ENCODE assay signal across 10 cellular contexts in genomic region chr16:4514606-4515005, GRCh38. TPM values are rescaled to one million over a fixed set of nuclear protein-coding genes. Genes with fewer than 3 reads are reported as not detected.
DNase-seq lines count a peak whose midpoint lies in the region; ATAC-seq and TF ChIP-seq lines count a peak whose summit lies in the region.
"Had no signal": no experiment of that assay in that cellular context is flagged by ENCODE, and none has a peak within 500 bp of the region (broad histone marks: within the 10 kb centered on the region; RNA-seq: fewer than 3 reads in every experiment).

No MANE protein-coding gene starts in this region.

- no peaks in the 10 kb centered on the region for H3K27me3 ChIP-seq in OCI-LY3 (ENCODE audit: low read depth, low read length)
- no peaks in the 10 kb centered on the region for H3K27me3 ChIP-seq in effector memory CD4-positive, alpha-beta T cell (replicated peaks; ENCODE audit: control insufficient read depth, insufficient read depth, low read length, poor library complexity, severe bottlenecking)
- H3K27me3 ChIP-seq in neuronal stem cell (ENCODE audit: control insufficient read depth in 3 of 3, insufficient read depth in 3 of 3, low read depth in 1 of 3, low read length in 3 of 3): no peaks in the 10 kb centered on the region

- H4K20me1 ChIP-seq in OCI-LY3 (ENCODE audit: insufficient read depth, low read length): peaks cover 10% of the 10 kb centered on the region; the same call in 1 of the 2 replicates

- no peak overlapping the region for H4K8ac ChIP-seq in neuronal stem cell (ENCODE audit: low read depth, low read length)

- H3K4me3 Mint-ChIP-seq in CD14-positive monocyte (peak overlapping the region; percentile 63 to 81), progenitor cell of endocrine pancreas (ENCODE audit: low read depth) (no peak overlapping the region), Calu3 (ENCODE audit: low read depth, unreplicated experiment) (no peak overlapping the region)

- no peak overlapping the region for H3K18ac ChIP-seq in neuronal stem cell (ENCODE audit: low read length)

- H4K91ac ChIP-seq in neuronal stem cell (ENCODE audit: low read depth, low read length, poor library complexity): no peak overlapping the region

- no peak for DNase-seq in CD14-positive monocyte (ENCODE audit: low spot score)
- DNase-seq in effector memory CD4-positive, alpha-beta T cell: no peak
- DNase-seq in neuronal stem cell (ENCODE audit: low spot score): no peak
- no peak for DNase-seq in GM19240 (ENCODE audit: insufficient read length, low spot score)
- DNase-seq in progenitor cell of endocrine pancreas (ENCODE audit: low spot score, unreplicated experiment): no peak
- DNase-seq in Calu3: no peak

- H3K36me3 ChIP-seq in OCI-LY3 (replicated peaks; ENCODE audit: low read depth, low read length) (peaks cover 20% of the 10 kb centered on the region), neuronal stem cell (replicated peaks in 1 of 2; ENCODE audit: control insufficient read depth in 2 of 2, insufficient read depth in 2 of 2, low read length in 2 of 2) (peaks cover 26 to 48% of the 10 kb centered on the region in 2 donors)
- H3K36me3 ChIP-seq in effector memory CD4-positive, alpha-beta T cell (ENCODE audit: control insufficient read depth, insufficient read depth, low read length): peaks cover 36% of the 10 kb centered on the region

- ATAC-seq in GM18505 (IDR thresholded peaks at IDR 0.05; ENCODE audit: unreplicated experiment): no peak

- H3K27me3 Mint-ChIP-seq in CD14-positive monocyte (ENCODE audit: low read depth in 3 of 3) (peaks cover 0 to 1% (median 0%) of the 10 kb centered on the region in 3 donors), progenitor cell of endocrine pancreas (no peaks in the 10 kb centered on the region), Calu3 (ENCODE audit: unreplicated experiment) (no peaks in the 10 kb centered on the region)

- no peak for TF ChIP-seq POLR2A in GM18505 (IDR thresholded peaks at IDR 0.05; ENCODE audit: borderline replicate concordance, extremely low read depth, insufficient read depth, insufficient read length)

- no peak overlapping the region for H3K14ac ChIP-seq in neuronal stem cell (ENCODE audit: low read length)

- TF ChIP-seq CTCF in CD14-positive monocyte (IDR thresholded peaks at IDR 0.05): no peak
- TF ChIP-seq CTCF in OCI-LY3 (IDR thresholded peaks at IDR 0.05; ENCODE audit: low read depth, low read length): no peak
- TF ChIP-seq CTCF in progenitor cell of endocrine pancreas (IDR thresholded peaks at IDR 0.05; ENCODE audit: unreplicated experiment): no peak
- TF ChIP-seq CTCF in Calu3 (IDR thresholded peaks at IDR 0.05; ENCODE audit: unreplicated experiment): no peak

- H3K9me3 Mint-ChIP-seq in CD14-positive monocyte (peaks cover 0 to 1% (median 0%) of the 10 kb centered on the region in 7 donors), progenitor cell of endocrine pancreas (ENCODE audit: low read depth) (no peaks in the 10 kb centered on the region), Calu3 (ENCODE audit: low read depth, unreplicated experiment) (no peaks in the 10 kb centered on the region)

- H3K4me2 ChIP-seq in OCI-LY3 (ENCODE audit: low read length): peak overlapping the region; percentile 49
- H3K4me2 ChIP-seq in neuronal stem cell (ENCODE audit: insufficient read depth, low read length, poor library complexity, severe bottlenecking): no peak overlapping the region

- no peak overlapping the region for H2BK15ac ChIP-seq in neuronal stem cell (ENCODE audit: low read length)

- CTCF ChIA-PET in Calu3 (lab: Charles Lee): no interaction called here

- H2BK5ac ChIP-seq in neuronal stem cell (ENCODE audit: low read length): no peak overlapping the region

- H3K9ac ChIP-seq in OCI-LY3 (ENCODE audit: low read length) (no peak overlapping the region), neuronal stem cell (ENCODE audit: low read depth, low read length, poor library complexity) (peak overlapping the region; percentile 47)

- H3K4me1 Mint-ChIP-seq in CD14-positive monocyte: peaks cover 76% of the 10 kb centered on the region
- H3K4me1 Mint-ChIP-seq in progenitor cell of endocrine pancreas (ENCODE audit: low read depth): no peaks in the 10 kb centered on the region
- no peaks in the 10 kb centered on the region for H3K4me1 Mint-ChIP-seq in Calu3 (ENCODE audit: low read depth, unreplicated experiment)

- peaks cover 23 to 30% of the 10 kb centered on the region in 2 donors for H3K36me3 Mint-ChIP-seq in CD14-positive monocyte
- H3K36me3 Mint-ChIP-seq in progenitor cell of endocrine pancreas (ENCODE audit: insufficient read depth): peaks cover 4% of the 10 kb centered on the region
- H3K36me3 Mint-ChIP-seq in Calu3 (ENCODE audit: insufficient read depth, unreplicated experiment): peaks cover 39% of the 10 kb centered on the region

- intact Hi-C loops in CD14-positive monocyte (cut with micrococcal nuclease) (loop anchor here in 1 of 2 donors (10.0 kb wide), 1 partner anchor 100 kb away; the partner anchor contains the start of gene UBALD1), Calu3 (cut with micrococcal nuclease; ENCODE audit: unreplicated experiment) (loop anchor here (5.0 to 10.0 kb wide), 3 partner anchors 33 to 510 kb away; no protein-coding TSS in a partner anchor)

- H3K79me1 ChIP-seq in neuronal stem cell (ENCODE audit: low read depth, low read length): peaks cover 2% of the 10 kb centered on the region

- no peak overlapping the region for H2BK120ac ChIP-seq in neuronal stem cell (ENCODE audit: low read depth, low read length)

- H3K4me1 ChIP-seq in OCI-LY3 (ENCODE audit: low read length): peaks cover 24% of the 10 kb centered on the region
- peaks cover 24% of the 10 kb centered on the region for H3K4me1 ChIP-seq in effector memory CD4-positive, alpha-beta T cell (ENCODE audit: control insufficient read depth, insufficient read depth, low read length, poor library complexity, severe bottlenecking)
- H3K4me1 ChIP-seq in neuronal stem cell (ENCODE audit: control insufficient read depth in 2 of 2, insufficient read depth in 1 of 2, low read depth in 1 of 2, low read length in 2 of 2): peaks cover 0 to 2% of the 10 kb centered on the region in 2 donors

- H2AK5ac ChIP-seq in neuronal stem cell (ENCODE audit: low read depth, low read length): no peak overlapping the region

- no peaks in the 10 kb centered on the region for H3K79me2 ChIP-seq in OCI-LY3 (ENCODE audit: low read length)

- no peak overlapping the region for H3K4ac ChIP-seq in neuronal stem cell (ENCODE audit: low read length)

- H3K27ac Mint-ChIP-seq in CD14-positive monocyte: peak overlapping the region; percentile 89 to 96 (median 94)
- H3K27ac Mint-ChIP-seq in progenitor cell of endocrine pancreas: no peak overlapping the region
- H3K27ac Mint-ChIP-seq in Calu3 (ENCODE audit: unreplicated experiment): no peak overlapping the region

- H3K9me3 ChIP-seq in OCI-LY3 (ENCODE audit: insufficient read depth, low read length) (no peaks in the 10 kb centered on the region), neuronal stem cell (replicated peaks in 1 of 2; ENCODE audit: control insufficient read depth in 2 of 2, insufficient read depth in 1 of 2, low read depth in 1 of 2, low read length in 2 of 2) (no peaks in the 10 kb centered on the region)
- H3K9me3 ChIP-seq in effector memory CD4-positive, alpha-beta T cell (ENCODE audit: control insufficient read depth, low read length): no peaks in the 10 kb centered on the region

- WGBS in neuronal stem cell (ENCODE audit: extremely low coverage in 2 of 2, insufficient read length in 2 of 2, insufficient replicate concordance in 1 of 2), 2 donors: no CpG with 5 or more reads among the region's 7 CpGs

- no peak overlapping the region for H3K4me3 ChIP-seq in OCI-LY3 (ENCODE audit: low read length)
- no peak overlapping the region for H3K4me3 ChIP-seq in effector memory CD4-positive, alpha-beta T cell (ENCODE audit: insufficient read depth, low read depth, low read length, poor library complexity, severe bottlenecking)
- no peak overlapping the region for H3K4me3 ChIP-seq in neuronal stem cell (ENCODE audit: low read length in 2 of 2)

- H2AFZ ChIP-seq in OCI-LY3 (ENCODE audit: low read depth, low read length) (no peak overlapping the region), neuronal stem cell (ENCODE audit: low read length) (no peak overlapping the region)

- BruUV-seq in Calu3 (replicated peaks; lab: Mats Ljungman, UMichigan): no TSS peak

- no peak overlapping the region for H3K27ac ChIP-seq in OCI-LY3 (ENCODE audit: low read length)
- peak overlapping the region; percentile 47 for H3K27ac ChIP-seq in effector memory CD4-positive, alpha-beta T cell (ENCODE audit: insufficient read depth, low read length, poor library complexity, severe bottlenecking)
- H3K27ac ChIP-seq in neuronal stem cell (replicated peaks; ENCODE audit: low read length): no peak overlapping the region

- no peak overlapping the region for H2BK12ac ChIP-seq in neuronal stem cell (ENCODE audit: low read length)

- H3K23ac ChIP-seq in neuronal stem cell (ENCODE audit: low read depth, low read length, poor library complexity): no peak overlapping the region

RNA-seq across cellular contexts. Expression of gene CDIP1, which starts 24.0 kb away (rescaled TPM):
- polyA plus RNA-seq in CD14-positive monocyte: 10 to 100 TPM in 1 of 2 donors, 1 to 10 TPM in 1; 8.6 to 10.8 TPM
- 48.1 TPM for polyA plus RNA-seq in neuronal stem cell (2013, experiment 1 of 2)
- 46.7 TPM for polyA plus RNA-seq in neuronal stem cell (2013, experiment 2 of 2)
- 30.2 and 31.8 TPM in 2 replicates for total RNA-seq in progenitor cell of endocrine pancreas
- 6.2 and 7.9 TPM in 2 replicates for total RNA-seq in Calu3 (2022)

RNA-seq across cellular contexts. Expression of gene HMOX2, which starts 38.4 kb away (rescaled TPM):
- polyA plus RNA-seq in CD14-positive monocyte: 10 to 100 TPM; 25.0 to 33.2 TPM
- polyA plus RNA-seq in neuronal stem cell (2013, experiment 1 of 2): 9.8 TPM
- 10.1 TPM for polyA plus RNA-seq in neuronal stem cell (2013, experiment 2 of 2)
- total RNA-seq in progenitor cell of endocrine pancreas: 28.5 and 30.1 TPM in 2 replicates
- 79.2 and 103 TPM in 2 replicates for total RNA-seq in Calu3 (2022)

RNA-seq across cellular contexts. Expression of gene NMRAL1, which starts 40.2 kb away (rescaled TPM):
- polyA plus RNA-seq in CD14-positive monocyte: 10 to 100 TPM; 39.2 to 49.4 TPM
- polyA plus RNA-seq in neuronal stem cell (2013, experiment 1 of 2): 37.3 TPM
- 36.3 TPM for polyA plus RNA-seq in neuronal stem cell (2013, experiment 2 of 2)
- 47.1 and 48.7 TPM in 2 replicates for total RNA-seq in progenitor cell of endocrine pancreas
- 101 and 118 TPM in 2 replicates for total RNA-seq in Calu3 (2022)

RNA-seq across cellular contexts. Expression of gene C16orf96, which starts 41.5 kb away (rescaled TPM):
- polyA plus RNA-seq in CD14-positive monocyte: not detected
- 0.74 TPM for polyA plus RNA-seq in neuronal stem cell (2013, experiment 1 of 2)
- polyA plus RNA-seq in neuronal stem cell (2013, experiment 2 of 2): 0.79 TPM
- total RNA-seq in progenitor cell of endocrine pancreas (1.2 and 1.7 TPM in 2 replicates), Calu3 (2022) (not detected in 2 replicates)
- total RNA-seq: H4, kidney epithelial cell had no signal

Comparison
In these comparisons a context has a peak if more than half of its experiments do, and no peak if none do; other contexts are left out.
1. H3K27ac Mint-ChIP-seq: peak in CD14-positive monocyte (7 of 7); none in progenitor cell of endocrine pancreas (single experiment) and Calu3 (single experiment).
2. H3K4me3 Mint-ChIP-seq: peak in CD14-positive monocyte (2 of 2); none in progenitor cell of endocrine pancreas (single experiment) and Calu3 (single experiment).